18 cellular contexts compared by ENCODE assay signal in the genomic region with DNA sequence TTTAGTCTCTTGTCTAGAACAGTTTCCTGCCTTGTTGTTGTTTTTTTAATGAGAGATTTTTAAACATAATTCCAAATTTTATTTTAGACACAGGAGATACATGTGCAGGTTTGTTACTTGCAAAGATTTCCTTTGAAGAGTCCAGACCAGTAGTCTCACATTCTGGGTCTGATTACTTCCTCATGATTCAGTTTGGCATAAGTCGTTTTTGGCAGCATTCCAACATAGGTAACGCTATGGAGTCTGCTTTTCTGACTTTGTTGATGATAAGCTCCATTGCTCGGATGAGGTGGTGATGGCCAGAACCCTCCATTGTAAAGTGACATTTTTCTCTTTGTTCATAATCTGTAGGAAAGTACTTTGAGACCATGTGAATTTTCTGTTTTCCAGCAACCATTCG.
"Had no signal": no experiment of that assay in that cellular context is flagged by ENCODE, and none has a peak within 500 bp of the region (broad histone marks: within the 10 kb centered on the region; RNA-seq: fewer than 3 reads in every experiment).

No MANE protein-coding gene starts in this region.

- H3K27me3 Mint-ChIP-seq: activated CD4-positive, alpha-beta memory T cell treated with anti-CD3 and anti-CD28 coated beads, Interleukin-2, amount 10 ng/mL, durations not matched to agents 7 days and 5 days; activated naive CD8-positive, alpha-beta T cell treated with anti-CD3 and anti-CD28 coated beads, Interleukin-2, amount 10 ng/mL, durations not matched to agents 7 days and 5 days; naive B cell had no signal

- H3K4me1 Mint-ChIP-seq: activated CD4-positive, alpha-beta memory T cell treated with anti-CD3 and anti-CD28 coated beads, Interleukin-2, amount 10 ng/mL, durations not matched to agents 7 days and 5 days; activated naive CD8-positive, alpha-beta T cell treated with anti-CD3 and anti-CD28 coated beads, Interleukin-2, amount 10 ng/mL, durations not matched to agents 7 days and 5 days; immature natural killer cell; stimulated activated naive CD8-positive, alpha-beta T cell treated with anti-CD3 and anti-CD28 coated beads, Interleukin-15, amount 100 ng/mL, for 72 hours had no signal

- DNase-seq: activated CD4-positive, alpha-beta memory T cell treated with anti-CD3 and anti-CD28 coated beads, Interleukin-2, amount 10 ng/mL, durations not matched to agents 7 days and 5 days; activated CD4-positive, CD25-positive, alpha-beta regulatory T cell treated with anti-CD3 and anti-CD28 coated beads, Interleukin-2, amount 50 U/mL, for 72 hours; activated gamma-delta T cell; activated naive CD8-positive, alpha-beta T cell treated with anti-CD3 and anti-CD28 coated beads, Interleukin-2, amount 10 ng/mL, durations not matched to agents 7 days and 5 days; activated T-cell treated with anti-CD3 and anti-CD28 coated beads, Interleukin-2, amount 50 U/mL, for 48 hours; anterior cingulate cortex; glutamatergic neuron; immature natural killer cell; left cardiac atrium; naive B cell; retina; stimulated activated CD4-positive, alpha-beta T cell treated with anti-CD3 and anti-CD28 coated beads, Interleukin-15, amount 100 ng/mL, for 24 hours; stimulated activated CD4-positive, alpha-beta T cell treated with anti-CD3 and anti-CD28 coated beads, Interleukin-4, amount 100 ng/mL, for 24 hours; stimulated activated naive CD8-positive, alpha-beta T cell treated with anti-CD3 and anti-CD28 coated beads, Interleukin-15, amount 100 ng/mL, for 72 hours; testis had no signal

- H3K27ac Mint-ChIP-seq: activated CD4-positive, alpha-beta memory T cell treated with anti-CD3 and anti-CD28 coated beads, Interleukin-2, amount 10 ng/mL, durations not matched to agents 7 days and 5 days; activated naive CD8-positive, alpha-beta T cell treated with anti-CD3 and anti-CD28 coated beads, Interleukin-2, amount 10 ng/mL, durations not matched to agents 7 days and 5 days; immature natural killer cell; stimulated activated naive CD8-positive, alpha-beta T cell treated with anti-CD3 and anti-CD28 coated beads, Interleukin-15, amount 100 ng/mL, for 72 hours had no signal

- H3K4me3 Mint-ChIP-seq: activated CD4-positive, alpha-beta memory T cell treated with anti-CD3 and anti-CD28 coated beads, Interleukin-2, amount 10 ng/mL, durations not matched to agents 7 days and 5 days; activated naive CD8-positive, alpha-beta T cell treated with anti-CD3 and anti-CD28 coated beads, Interleukin-2, amount 10 ng/mL, durations not matched to agents 7 days and 5 days; immature natural killer cell; stimulated activated naive CD8-positive, alpha-beta T cell treated with anti-CD3 and anti-CD28 coated beads, Interleukin-15, amount 100 ng/mL, for 72 hours had no signal

- H3K4me1 ChIP-seq: esophagus muscularis mucosa, parathyroid adenoma, testis had no signal

- H3K9me3 Mint-ChIP-seq: activated CD4-positive, alpha-beta memory T cell treated with anti-CD3 and anti-CD28 coated beads, Interleukin-2, amount 10 ng/mL, durations not matched to agents 7 days and 5 days; activated naive CD8-positive, alpha-beta T cell treated with anti-CD3 and anti-CD28 coated beads, Interleukin-2, amount 10 ng/mL, durations not matched to agents 7 days and 5 days had no signal

- H3K27me3 ChIP-seq: esophagus muscularis mucosa, testis had no signal

- H3K27ac ChIP-seq: esophagus muscularis mucosa, parathyroid adenoma, testis had no signal

- H3K36me3 Mint-ChIP-seq: activated naive CD8-positive, alpha-beta T cell treated with anti-CD3 and anti-CD28 coated beads, Interleukin-2, amount 10 ng/mL, durations not matched to agents 7 days and 5 days; immature natural killer cell had no signal

- H3K36me3 ChIP-seq: esophagus muscularis mucosa had no signal

- H3K9me3 ChIP-seq: esophagus muscularis mucosa, testis had no signal

- H3K4me3 ChIP-seq: esophagus muscularis mucosa, lung, testis had no signal
